ENCODE assay signal across 25 cellular contexts in the genomic region with DNA sequence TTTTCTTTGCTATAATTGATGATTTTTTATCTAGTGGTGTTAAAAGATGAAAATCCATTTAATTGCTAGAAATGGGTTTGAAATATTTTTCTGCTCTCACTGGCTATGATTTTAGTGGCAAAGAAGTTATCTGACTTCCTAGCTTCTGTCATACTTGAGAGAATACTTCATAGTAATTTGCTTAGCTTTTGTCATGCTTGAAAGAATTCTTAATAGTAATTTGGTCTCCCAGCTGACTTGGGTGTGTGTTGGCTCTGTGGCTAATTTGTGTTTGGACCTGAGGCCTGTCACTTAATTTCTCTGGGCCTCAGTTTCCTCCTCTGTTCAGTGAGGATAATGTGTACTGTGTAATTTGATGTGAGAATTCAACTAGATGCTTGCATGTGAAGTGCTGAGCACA. TPM values are rescaled to one million over a fixed set of nuclear protein-coding genes. Genes with fewer than 3 reads are reported as not detected.
"Had no signal": no experiment of that assay in that cellular context is flagged by ENCODE, and none has a peak within 500 bp of the region (broad histone marks: within the 10 kb centered on the region; RNA-seq: fewer than 3 reads in every experiment).

No MANE protein-coding gene starts in this region.

- H3K4me3 Mint-ChIP-seq: naive thymus-derived CD8-positive, alpha-beta T cell; nephron progenitor cell; stimulated activated naive B cell treated with anti-CD40 and anti-IgM and Interleukin-4, amounts not matched to agents 10 μg/mL and 1 μg/mL and 100 μg/mL, for 72 hours had no signal

- H3K9me3 ChIP-seq: heart right ventricle, left ventricle myocardium inferior, ovary, prostate gland, stomach, testis, tibial artery, upper lobe of right lung had no signal

- H3K4me1 Mint-ChIP-seq: nephron progenitor cell had no signal

- H3K36me3 ChIP-seq: ovary, prostate gland had no signal

- ATAC-seq: heart right ventricle; naive thymus-derived CD8-positive, alpha-beta T cell; right cardiac atrium; sciatic nerve; stimulated activated naive B cell treated with anti-CD40 and anti-IgM and Interleukin-4, amounts not matched to agents 10 μg/mL and 1 μg/mL and 100 μg/mL, for 72 hours; stimulated activated naive CD8-positive, alpha-beta T cell treated with anti-CD3 and anti-CD28 coated beads, Interleukin-15, Interleukin-2, amounts not matched to agents 100 U/mL and 50 U/mL, for 24 hours; upper lobe of right lung had no signal

- FAIRE-seq: urothelium cell line had no signal

- H3K4me3 ChIP-seq: heart right ventricle, hepatocyte, left ventricle myocardium inferior, lung, ovary, prostate gland, skin epidermis, stomach, testis, tibial artery, upper lobe of right lung had no signal

- H3K4me1 ChIP-seq: heart right ventricle, left ventricle myocardium inferior, prostate gland, testis, tibial artery, upper lobe of right lung had no signal

- DNase-seq: heart right ventricle; islet precursor cell; left ventricle myocardium inferior; midbrain; naive thymus-derived CD8-positive, alpha-beta T cell; nephron progenitor cell; ovary; retina; right cardiac atrium; stimulated activated CD4-positive, alpha-beta T cell treated with anti-CD3 and anti-CD28 coated beads, Interleukin-12 subunit alpha, Interleukin-12 subunit beta, amount 100 ng/mL, for 4 hours; stimulated activated CD4-positive, alpha-beta T cell treated with anti-CD3 and anti-CD28 coated beads, Interleukin-4, amount 100 ng/mL, for 24 hours; stimulated activated naive B cell treated with anti-CD40 and anti-IgM and Interleukin-4, amounts not matched to agents 10 μg/mL and 1 μg/mL and 100 μg/mL, for 72 hours; stimulated activated naive CD8-positive, alpha-beta T cell treated with anti-CD3 and anti-CD28 coated beads, Interleukin-15, Interleukin-2, amounts not matched to agents 100 U/mL and 50 U/mL, for 24 hours; stomach; testis; tibial artery; trophoblast cell; upper lobe of right lung had no signal

- H3K27ac Mint-ChIP-seq: stimulated activated naive B cell treated with anti-CD40 and anti-IgM and Interleukin-4, amounts not matched to agents 10 μg/mL and 1 μg/mL and 100 μg/mL, for 72 hours had no signal

- H3K9me3 Mint-ChIP-seq: naive thymus-derived CD8-positive, alpha-beta T cell; nephron progenitor cell; stimulated activated naive B cell treated with anti-CD40 and anti-IgM and Interleukin-4, amounts not matched to agents 10 μg/mL and 1 μg/mL and 100 μg/mL, for 72 hours had no signal

- H3K27ac ChIP-seq: heart right ventricle, hepatocyte, left ventricle myocardium inferior, ovary, prostate gland, skin epidermis, stomach, testis, tibial artery, upper lobe of right lung had no signal

- H3K27me3 ChIP-seq: heart right ventricle, hepatocyte, ovary, stomach, testis, tibial artery, upper lobe of right lung had no signal

- H3K4me2 ChIP-seq: hepatocyte had no signal

- H3K27me3 Mint-ChIP-seq: naive thymus-derived CD8-positive, alpha-beta T cell; stimulated activated naive B cell treated with anti-CD40 and anti-IgM and Interleukin-4, amounts not matched to agents 10 μg/mL and 1 μg/mL and 100 μg/mL, for 72 hours had no signal

RNA-seq across cellular contexts. Expression of a gene that starts 29.1 kb away (rescaled TPM):
- total RNA-seq: kidney epithelial cell; naive thymus-derived CD8-positive, alpha-beta T cell had no signal
